Comparison of ENCODE assay signal across 23 cellular contexts in the genomic region with DNA sequence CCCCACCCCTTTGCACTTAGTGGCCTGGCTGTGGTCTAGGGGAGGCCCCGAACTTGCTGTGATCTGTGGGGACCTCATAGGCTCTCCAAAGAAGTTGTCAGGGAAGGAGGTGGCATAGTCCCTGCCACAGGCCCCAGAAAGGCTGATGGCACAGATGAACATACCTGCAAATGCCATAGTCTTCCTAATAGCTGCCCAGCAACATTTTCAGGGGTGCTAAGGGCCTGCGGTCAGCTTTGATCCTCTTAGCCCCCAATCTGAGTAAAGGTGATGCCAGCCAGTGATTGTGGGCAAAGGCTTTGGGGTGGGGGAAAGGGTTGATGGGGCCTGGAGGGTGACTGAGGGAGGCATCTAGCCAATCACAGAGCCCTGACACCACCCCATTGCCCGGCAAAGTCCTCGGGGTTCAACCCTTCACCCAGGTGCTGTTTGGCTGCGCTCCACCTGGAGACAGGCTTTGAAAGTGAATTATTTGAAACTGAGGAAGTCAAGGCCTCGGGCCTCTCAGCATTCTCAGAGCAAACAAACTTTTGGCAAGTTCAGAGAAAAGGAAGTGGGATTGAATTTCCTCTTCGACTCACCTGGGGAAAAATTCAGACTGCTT. TPM values are rescaled to one million over a fixed set of nuclear protein-coding genes. Genes with fewer than 3 reads are reported as not detected.
A peak's percentile ranks its signal among the peaks of the same experiment; 100 is the strongest.
DNase-seq lines count a peak whose midpoint lies in the region; ATAC-seq, FAIRE-seq and TF ChIP-seq lines count a peak whose summit lies in the region.
"Had no signal": no experiment of that assay in that cellular context is flagged by ENCODE, and none has a peak within 500 bp of the region (broad histone marks: within the 10 kb centered on the region; RNA-seq: fewer than 3 reads in every experiment).

No MANE protein-coding gene starts in this region.

- H3K4me2 ChIP-seq in keratinocyte (ENCODE audit: control insufficient read depth, extremely low read depth, insufficient read depth, low read depth, low read length), result peak overlapping the region; percentile 9
- H3K4me2 ChIP-seq: GM23338 had no signal

- H3K79me2 ChIP-seq in keratinocyte (ENCODE audit: control insufficient read depth, insufficient read depth, low read length), result no peaks in the 10 kb centered on the region

- H3K9ac ChIP-seq in keratinocyte (ENCODE audit: control insufficient read depth, extremely low read depth, insufficient read depth, low read length), result no peak overlapping the region

- no peaks in the 10 kb centered on the region for H3K27me3 ChIP-seq in RWPE2 (ENCODE audit: insufficient read depth, poor library complexity, severe bottlenecking)
- H3K27me3 ChIP-seq in keratinocyte (ENCODE audit: control insufficient read depth, extremely low read depth, insufficient read depth, low read length), result no peaks in the 10 kb centered on the region
- H3K27me3 ChIP-seq in thymus (ENCODE audit: control insufficient read depth, insufficient read depth), result no peaks in the 10 kb centered on the region
- H3K27me3 ChIP-seq: MG63 had no signal

- no peak overlapping the region for H3K4me3 Mint-ChIP-seq in T-helper 2 cell treated with Interferon-gamma antibody and Interleukin-4, amounts not matched to agents 5 μg/mL and 100 μg/mL, for 36 hours
- H3K4me3 Mint-ChIP-seq: activated T-helper 1 cell treated with anti-CD3 and anti-CD28 coated beads, Interleukin-12 subunit alpha, Interleukin-12 subunit beta, Interleukin-2, Interleukin-4 antibody, amounts not matched to agents 30 ng/mL and 10 ng/mL and 1 ng/mL, durations not matched to agents 14 hours and 24 hours and 36 hours; CD4-positive, CD25-positive, alpha-beta regulatory T cell; GM23338 had no signal

- peaks cover 46% of the 10 kb centered on the region for H3K4me1 ChIP-seq in RWPE2 (ENCODE audit: insufficient read depth, poor library complexity, severe bottlenecking)
- peaks cover 51% of the 10 kb centered on the region for H3K4me1 ChIP-seq in keratinocyte (ENCODE audit: control insufficient read depth, extremely low read depth, insufficient read depth, low read length)
- peaks cover 36% of the 10 kb centered on the region for H3K4me1 ChIP-seq in thymus (ENCODE audit: control insufficient read depth, insufficient read depth, low read length)

- peak overlapping the region; percentile 97 for H3K27ac ChIP-seq in RWPE2 (ENCODE audit: poor library complexity, severe bottlenecking)
- no peak overlapping the region for H3K27ac ChIP-seq in keratinocyte (ENCODE audit: control insufficient read depth, insufficient read depth, low read length)
- peak overlapping the region; percentile 12 for H3K27ac ChIP-seq in thymus (ENCODE audit: low read depth)

- TF ChIP-seq CTCF in RWPE2 (IDR thresholded peaks at IDR 0.05; ENCODE audit: poor library complexity, severe bottlenecking) (no peak), keratinocyte (optimal IDR thresholded peaks at IDR 0.05 in 1 of 3, IDR thresholded peaks at IDR 0.05 in 1 of 3, conservative IDR thresholded peaks at IDR 0.05 in 1 of 3; ENCODE audit: extremely low read depth in 1 of 3, insufficient read depth in 2 of 3, low read length in 3 of 3) (no peak)

- H3K36me3 Mint-ChIP-seq in T-helper 2 cell treated with Interferon-gamma antibody and Interleukin-4, amounts not matched to agents 5 μg/mL and 100 μg/mL, for 36 hours (ENCODE audit: low read depth), result no peaks in the 10 kb centered on the region
- H3K36me3 Mint-ChIP-seq: activated naive CD4-positive, alpha-beta T cell treated with anti-CD3 and anti-CD28 coated beads, Interleukin-2, amount 50 U/mL, for 72 hours; CD4-positive, CD25-positive, alpha-beta regulatory T cell had no signal

- H3K4me3 ChIP-seq in RWPE2 (ENCODE audit: severe bottlenecking) (no peak overlapping the region), keratinocyte (ENCODE audit: control insufficient read depth in 2 of 3, extremely low read depth in 1 of 3, insufficient read depth in 2 of 3, low read depth in 1 of 3, low read length in 3 of 3) (no peak overlapping the region), thymus (ENCODE audit: low read length) (no peak overlapping the region)
- H3K4me3 ChIP-seq: GM23338, K562, MG63 had no signal

- DNase-seq in DMS79 treated with DMSO at 0.1 percent for 48 hours (lab: John Stamatoyannopoulos, UW) (peak; percentile 16), RWPE2 (ENCODE audit: low spot score) (no peak), keratinocyte (ENCODE audit: low read depth, low spot score) (no peak)
- no peak for DNase-seq in activated CD4-positive, CD25-positive, alpha-beta regulatory T cell treated with anti-CD3 and anti-CD28 coated beads, Interleukin-2, amount 50 U/mL, for 72 hours
- no peak for DNase-seq in T-helper 2 cell treated with Interferon-gamma antibody and Interleukin-4, amounts not matched to agents 5 μg/mL and 100 μg/mL, for 36 hours (ENCODE audit: low spot score)
- DNase-seq: anterior cingulate cortex; caudate nucleus; CD4-positive, CD25-positive, alpha-beta regulatory T cell; DMS 273 treated with DMSO at 0.1 percent for 48 hours; GDM1; head of caudate nucleus; mesenchymal stem cell; MG63; NCI-H1417; NCI-H524 treated with DMSO at 0.1 percent for 48 hours; occipital lobe had no signal

- H2AFZ ChIP-seq in keratinocyte (ENCODE audit: control insufficient read depth, low read length), result no peak overlapping the region
- H2AFZ ChIP-seq: GM23338 had no signal

- no peaks in the 10 kb centered on the region for H3K9me3 Mint-ChIP-seq in T-helper 2 cell treated with Interferon-gamma antibody and Interleukin-4, amounts not matched to agents 5 μg/mL and 100 μg/mL, for 36 hours
- H3K9me3 Mint-ChIP-seq: activated naive CD4-positive, alpha-beta T cell treated with anti-CD3 and anti-CD28 coated beads, Interleukin-2, amount 50 U/mL, for 72 hours; activated T-helper 1 cell treated with anti-CD3 and anti-CD28 coated beads, Interleukin-12 subunit alpha, Interleukin-12 subunit beta, Interleukin-2, Interleukin-4 antibody, amounts not matched to agents 30 ng/mL and 10 ng/mL and 1 ng/mL, durations not matched to agents 14 hours and 24 hours and 36 hours; GM23338 had no signal

- ATAC-seq in RWPE2 (ENCODE audit: low read depth), result peak; percentile 43
- no peak for ATAC-seq in GM18870 (IDR thresholded peaks at IDR 0.05; ENCODE audit: unreplicated experiment)
- ATAC-seq: activated naive CD4-positive, alpha-beta T cell treated with anti-CD3 and anti-CD28 coated beads, Interleukin-2, amount 50 U/mL, for 72 hours; GM23338; K562 had no signal

- no peaks in the 10 kb centered on the region for H4K20me1 ChIP-seq in keratinocyte (ENCODE audit: control insufficient read depth, extremely low read depth, insufficient read depth, low read length)

- dilution Hi-C loops in keratinocyte (cut with MboI; ENCODE audit: extremely low pct_ligation_motif_present, low sequenced_read_pairs), result no loop called here

- no peaks in the 10 kb centered on the region for H3K9me1 ChIP-seq in keratinocyte (ENCODE audit: control insufficient read depth, extremely low read depth, insufficient read depth, low read length)

- H3K9me3 ChIP-seq in RWPE2 (ENCODE audit: severe bottlenecking) (no peaks in the 10 kb centered on the region), keratinocyte (ENCODE audit: control insufficient read depth, low read depth, low read length) (no peaks in the 10 kb centered on the region), thymus (ENCODE audit: control insufficient read depth) (no peaks in the 10 kb centered on the region)
- H3K9me3 ChIP-seq: MG63 had no signal

- no peaks in the 10 kb centered on the region for H3K4me1 Mint-ChIP-seq in T-helper 2 cell treated with Interferon-gamma antibody and Interleukin-4, amounts not matched to agents 5 μg/mL and 100 μg/mL, for 36 hours (ENCODE audit: low read depth)

- no peaks in the 10 kb centered on the region for H3K36me3 ChIP-seq in RWPE2 (ENCODE audit: low read depth)
- H3K36me3 ChIP-seq in keratinocyte (ENCODE audit: control insufficient read depth in 2 of 2, extremely low read depth in 1 of 2, insufficient read depth in 2 of 2, low read length in 2 of 2), result no peaks in the 10 kb centered on the region
- no peaks in the 10 kb centered on the region for H3K36me3 ChIP-seq in thymus (ENCODE audit: control insufficient read depth, insufficient read depth)
- H3K36me3 ChIP-seq: MG63 had no signal

- 31% methylated on average over 7 of the region's 7 CpGs for WGBS in thymus

- FAIRE-seq in keratinocyte (lab: Jason Lieb, UNC), result peak; percentile 84
- FAIRE-seq: endothelial cell of umbilical vein had no signal

- H3K27ac Mint-ChIP-seq in T-helper 2 cell treated with Interferon-gamma antibody and Interleukin-4, amounts not matched to agents 5 μg/mL and 100 μg/mL, for 36 hours, result no peak overlapping the region
- H3K27ac Mint-ChIP-seq: activated T-helper 1 cell treated with anti-CD3 and anti-CD28 coated beads, Interleukin-12 subunit alpha, Interleukin-12 subunit beta, Interleukin-2, Interleukin-4 antibody, amounts not matched to agents 30 ng/mL and 10 ng/mL and 1 ng/mL, durations not matched to agents 14 hours and 24 hours and 36 hours; CD4-positive, CD25-positive, alpha-beta regulatory T cell; GM23338 had no signal

- peaks cover 6% of the 10 kb centered on the region for H3K27me3 Mint-ChIP-seq in T-helper 2 cell treated with Interferon-gamma antibody and Interleukin-4, amounts not matched to agents 5 μg/mL and 100 μg/mL, for 36 hours (ENCODE audit: low read depth)

RNA-seq across cellular contexts. Expression of gene PAX7, which starts 35.8 kb away (rescaled TPM):
- polyA plus RNA-seq in keratinocyte, result not detected in 3 replicates
- not detected for polyA plus RNA-seq in keratinocyte (2011; ENCODE audit: low read depth)
- not detected in 2 replicates for polyA plus RNA-seq in keratinocyte (2011; cell fraction: cytosol; rRNA removed)
- not detected in 2 replicates for polyA plus RNA-seq in keratinocyte (2011; cell fraction: nucleus; rRNA removed)
- polyA plus RNA-seq in keratinocyte (2012; ENCODE audit: low replicate concordance), result not detected in 2 replicates
- polyA minus RNA-seq in keratinocyte, result 0.03 TPM in 1 of 3 replicates, not detected in the others
- polyA minus RNA-seq in keratinocyte (2011; cell fraction: cytosol; rRNA and poly(A)+ RNA removed), result not detected
- polyA minus RNA-seq in keratinocyte (2011; cell fraction: nucleus; rRNA and poly(A)+ RNA removed), result not detected in 2 replicates
- 0.11 TPM for polyA plus RNA-seq in thymus
- polyA plus RNA-seq: CD4-positive, CD25-positive, alpha-beta regulatory T cell; endothelial cell of umbilical vein; GM23338; K562 had no signal
